ENCODE assay signal across 28 cellular contexts in the genomic region with DNA sequence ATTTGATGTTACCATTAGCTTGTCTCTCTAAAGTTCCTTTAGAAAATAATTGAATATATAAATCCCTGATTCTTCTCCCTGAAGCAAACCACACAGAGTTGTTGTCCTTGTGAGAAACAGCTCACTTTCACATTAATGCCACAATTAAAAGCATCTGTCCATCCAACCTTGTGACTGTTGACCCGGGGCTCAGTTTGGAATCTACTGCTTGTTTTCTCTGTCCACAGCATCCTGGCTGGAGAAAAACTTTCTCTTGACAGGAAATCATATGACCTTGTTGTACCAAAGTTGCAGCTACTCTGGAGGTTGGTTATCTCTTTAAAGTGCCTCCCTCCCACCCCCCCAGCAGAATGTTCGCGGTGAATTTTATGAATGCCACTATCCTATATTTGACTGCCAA. TPM values are rescaled to one million over a fixed set of nuclear protein-coding genes. Genes with fewer than 3 reads are reported as not detected.
"Had no signal": no experiment of that assay in that cellular context is flagged by ENCODE, and none has a peak within 500 bp of the region (broad histone marks: within the 10 kb centered on the region; RNA-seq: fewer than 3 reads in every experiment).

No MANE protein-coding gene starts in this region.

- H3K27ac ChIP-seq: ascending aorta, foreskin keratinocyte, pancreas, prostate gland, stomach, tibial artery had no signal

- H3K4me3 ChIP-seq: ascending aorta, pancreas, prostate gland, sigmoid colon, stomach, tibial artery had no signal

- H3K27me3 ChIP-seq: ascending aorta had no signal

- DNase-seq: activated CD4-positive, alpha-beta memory T cell treated with anti-CD3 and anti-CD28 coated beads for 36 hours; activated CD4-positive, alpha-beta T cell treated with anti-CD3 and anti-CD28 coated beads, Interleukin-2, amount 10 ng/mL, durations not matched to agents 24 days and 14 days; activated CD4-positive, CD25-positive, alpha-beta regulatory T cell treated with anti-CD3 and anti-CD28 coated beads, Interleukin-2, amount 50 U/mL, for 72 hours; activated CD8-positive, alpha-beta memory T cell treated with anti-CD3 and anti-CD28 coated beads, Interleukin-2, amount 50 U/mL, for 4 hours; activated effector memory CD4-positive, alpha-beta T cell treated with anti-CD3 and anti-CD28 coated beads, Interleukin-2, amount 50 U/mL, for 16 hours; activated naive CD4-positive, alpha-beta T cell treated with anti-CD3 and anti-CD28 coated beads for 36 hours; activated naive CD8-positive, alpha-beta T cell treated with anti-CD3 and anti-CD28 coated beads for 36 hours; activated T-cell treated with anti-CD3 and anti-CD28 coated beads, Interleukin-2, amount 50 U/mL, for 1 hour; endodermal cell; foreskin keratinocyte; hippocampal formation; kidney; naive thymus-derived CD8-positive, alpha-beta T cell; nucleus accumbens; pancreas; retina; sigmoid colon; small intestine; stimulated activated CD4-positive, alpha-beta T cell treated with anti-CD3 and anti-CD28 coated beads, Interleukin-1b, Interleukin-23, amount 100 ng/mL, for 48 hours; stimulated activated naive B cell treated with anti-CD40 and anti-IgM and Interleukin-4, amounts not matched to agents 10 μg/mL and 1 μg/mL and 100 μg/mL, for 72 hours; stomach; SW 1271; T-helper 9 cell; tibial artery had no signal

- H3K9me3 ChIP-seq: ascending aorta, pancreas, prostate gland, sigmoid colon, tibial artery had no signal

- H3K4me1 ChIP-seq: foreskin keratinocyte, pancreas, prostate gland had no signal

- ATAC-seq: esophagus mucosa; foreskin keratinocyte; naive thymus-derived CD8-positive, alpha-beta T cell; pancreas; stimulated activated naive B cell treated with anti-CD40 and anti-IgM and Interleukin-4, amounts not matched to agents 10 μg/mL and 1 μg/mL and 100 μg/mL, for 72 hours had no signal

- H3K36me3 ChIP-seq: ascending aorta, pancreas, prostate gland, sigmoid colon, stomach, tibial artery had no signal

RNA-seq across cellular contexts. Expression of a gene that starts 3.1 kb away (rescaled TPM):
- total RNA-seq: ascending aorta, chondrocyte had no signal
